ENCODE assay signal across 16 cellular contexts in genomic region chr2:162989507-162989906, GRCh38.
A peak's percentile ranks its signal among the peaks of the same experiment; 100 is the strongest.
DNase-seq lines count a peak whose midpoint lies in the region; ATAC-seq and TF ChIP-seq lines count a peak whose summit lies in the region.
"Had no signal": no experiment of that assay in that cellular context is flagged by ENCODE, and none has a peak within 500 bp of the region (broad histone marks: within the 10 kb centered on the region; RNA-seq: fewer than 3 reads in every experiment).

No MANE protein-coding gene starts in this region.

- H3K9me3 Mint-ChIP-seq in natural killer cell = peaks cover 18 to 19% of the 10 kb centered on the region in 2 donors

- no peak overlapping the region for H3K4me3 Mint-ChIP-seq in natural killer cell
- H3K4me3 Mint-ChIP-seq: IgD-negative memory B cell had no signal

- no peak for ATAC-seq in HG02840 (IDR thresholded peaks at IDR 0.05; ENCODE audit: low FRiP score, unreplicated experiment)
- ATAC-seq in natural killer cell = no peak
- ATAC-seq: SK-N-SH treated with all-trans-retinoic acid at 6 μM for 48 hours had no signal

- H3K4me1 Mint-ChIP-seq in natural killer cell = no peaks in the 10 kb centered on the region
- H3K4me1 Mint-ChIP-seq: IgD-negative memory B cell had no signal

- no peak overlapping the region for H3K4me3 ChIP-seq in lower leg skin (ENCODE audit: low read depth, poor library complexity, severe bottlenecking)
- H3K4me3 ChIP-seq: adrenal gland, vagina had no signal

- intact Hi-C loops in lower leg skin (cut with DNase I; ENCODE audit: low total_unique reads) = no loop called here
- intact Hi-C loops in natural killer cell (cut with micrococcal nuclease) = no loop called here

- H3K36me3 Mint-ChIP-seq in natural killer cell = peaks cover 10% of the 10 kb centered on the region
- H3K36me3 Mint-ChIP-seq: IgD-negative memory B cell had no signal

- no peak for TF ChIP-seq CTCF in lower leg skin (IDR thresholded peaks at IDR 0.05)
- no peak for TF ChIP-seq CTCF in natural killer cell (IDR thresholded peaks at IDR 0.05)

- WGBS in lower leg skin, 2 donors = 35 to 51% methylated on average over 3 of the region's 3 CpGs

- DNase-seq in NCI-H2227 (lab: John Stamatoyannopoulos, UW; ENCODE audit: unreplicated experiment) (peak; percentile 27), NCI-H2227 treated with DMSO at 0.1 percent for 48 hours (lab: John Stamatoyannopoulos, UW) (no peak), HPDE6-E6E7 (ENCODE audit: extremely low spot score) (peak; percentile 6), NCI-H748 treated with DMSO at 0.1 percent for 48 hours (lab: John Stamatoyannopoulos, UW) (peak; percentile 23), kidney tubule cell (ENCODE audit: low spot score) (peak; percentile 19), lower leg skin (ENCODE audit: low spot score in 2 of 2) (no peak), natural killer cell (no peak)
- DNase-seq: activated CD4-positive, alpha-beta T cell treated with anti-CD3 and anti-CD28 coated beads for 1 hour; adrenal gland; cortex of kidney; GOT3; posterior cingulate gyrus had no signal

- H3K27ac Mint-ChIP-seq in natural killer cell = no peak overlapping the region
- H3K27ac Mint-ChIP-seq: IgD-negative memory B cell had no signal

- no peaks in the 10 kb centered on the region for H3K27me3 Mint-ChIP-seq in natural killer cell (ENCODE audit: low read depth in 2 of 2)
- H3K27me3 Mint-ChIP-seq: IgD-negative memory B cell had no signal

- TF ChIP-seq POLR2A in lower leg skin (IDR thresholded peaks at IDR 0.05) = no peak

Comparison
In these comparisons a context has a peak if more than half of its experiments do, and no peak if none do; other contexts are left out.
1. DNase-seq: peak in NCI-H2227 (single experiment), HPDE6-E6E7 (single experiment), NCI-H748 treated with DMSO at 0.1 percent for 48 hours (single experiment) and kidney tubule cell (single experiment); none in NCI-H2227 treated with DMSO at 0.1 percent for 48 hours (single experiment), lower leg skin (0 of 2) and natural killer cell (single experiment).